Comparison of ENCODE assay signal across 1 cellular context in the genomic region with DNA sequence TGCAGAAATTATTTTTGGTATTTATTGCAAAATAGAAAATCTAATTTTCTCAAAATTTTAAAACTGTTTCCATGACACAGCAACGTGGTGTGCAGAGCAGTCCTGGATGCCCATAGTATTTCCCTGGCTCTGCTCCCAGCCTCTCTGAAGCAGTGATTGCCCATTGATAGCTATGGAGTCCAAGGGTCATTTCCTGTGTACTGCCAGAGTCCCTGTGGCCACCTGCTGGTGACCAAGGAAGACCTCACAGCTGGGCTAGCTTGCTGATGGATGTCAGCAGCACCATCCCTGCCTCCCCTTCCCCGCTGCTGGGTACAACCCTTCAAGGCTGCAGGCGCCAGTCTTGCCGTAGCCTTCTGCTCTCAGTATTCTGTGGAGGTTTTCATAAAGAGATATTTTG.
TF ChIP-seq lines count a peak whose summit lies in the region.

No MANE protein-coding gene starts in this region.

TF ChIP-seq in HepG2, 621 proteins besides CTCF, POLR2A, EP300 and RAD21 (continued from another document):
- TF ChIP-seq, protein P1, sequence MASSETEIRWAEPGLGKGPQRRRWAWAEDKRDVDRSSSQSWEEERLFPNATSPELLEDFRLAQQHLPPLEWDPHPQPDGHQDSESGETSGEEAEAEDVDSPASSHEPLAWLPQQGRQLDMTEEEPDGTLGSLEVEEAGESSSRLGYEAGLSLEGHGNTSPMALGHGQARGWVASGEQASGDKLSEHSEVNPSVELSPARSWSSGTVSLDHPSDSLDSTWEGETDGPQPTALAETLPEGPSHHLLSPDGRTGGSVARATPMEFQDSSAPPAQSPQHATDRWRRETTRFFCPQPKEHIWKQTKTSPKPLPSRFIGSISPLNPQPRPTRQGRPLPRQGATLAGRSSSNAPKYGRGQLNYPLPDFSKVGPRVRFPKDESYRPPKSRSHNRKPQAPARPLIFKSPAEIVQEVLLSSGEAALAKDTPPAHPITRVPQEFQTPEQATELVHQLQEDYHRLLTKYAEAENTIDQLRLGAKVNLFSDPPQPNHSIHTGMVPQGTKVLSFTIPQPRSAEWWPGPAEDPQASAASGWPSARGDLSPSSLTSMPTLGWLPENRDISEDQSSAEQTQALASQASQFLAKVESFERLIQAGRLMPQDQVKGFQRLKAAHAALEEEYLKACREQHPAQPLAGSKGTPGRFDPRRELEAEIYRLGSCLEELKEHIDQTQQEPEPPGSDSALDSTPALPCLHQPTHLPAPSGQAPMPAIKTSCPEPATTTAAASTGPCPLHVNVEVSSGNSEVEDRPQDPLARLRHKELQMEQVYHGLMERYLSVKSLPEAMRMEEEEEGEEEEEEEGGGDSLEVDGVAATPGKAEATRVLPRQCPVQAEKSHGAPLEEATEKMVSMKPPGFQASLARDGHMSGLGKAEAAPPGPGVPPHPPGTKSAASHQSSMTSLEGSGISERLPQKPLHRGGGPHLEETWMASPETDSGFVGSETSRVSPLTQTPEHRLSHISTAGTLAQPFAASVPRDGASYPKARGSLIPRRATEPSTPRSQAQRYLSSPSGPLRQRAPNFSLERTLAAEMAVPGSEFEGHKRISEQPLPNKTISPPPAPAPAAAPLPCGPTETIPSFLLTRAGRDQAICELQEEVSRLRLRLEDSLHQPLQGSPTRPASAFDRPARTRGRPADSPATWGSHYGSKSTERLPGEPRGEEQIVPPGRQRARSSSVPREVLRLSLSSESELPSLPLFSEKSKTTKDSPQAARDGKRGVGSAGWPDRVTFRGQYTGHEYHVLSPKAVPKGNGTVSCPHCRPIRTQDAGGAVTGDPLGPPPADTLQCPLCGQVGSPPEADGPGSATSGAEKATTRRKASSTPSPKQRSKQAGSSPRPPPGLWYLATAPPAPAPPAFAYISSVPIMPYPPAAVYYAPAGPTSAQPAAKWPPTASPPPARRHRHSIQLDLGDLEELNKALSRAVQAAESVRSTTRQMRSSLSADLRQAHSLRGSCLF (CRISPR knock-in tag; IDR thresholded peaks at IDR 0.05; ENCODE audit: borderline replicate concordance), result no peak
TF ChIP-seq in HepG2: peak in this region for 64.
